ENCODE assay signal across 1 cellular context in the genomic region with DNA sequence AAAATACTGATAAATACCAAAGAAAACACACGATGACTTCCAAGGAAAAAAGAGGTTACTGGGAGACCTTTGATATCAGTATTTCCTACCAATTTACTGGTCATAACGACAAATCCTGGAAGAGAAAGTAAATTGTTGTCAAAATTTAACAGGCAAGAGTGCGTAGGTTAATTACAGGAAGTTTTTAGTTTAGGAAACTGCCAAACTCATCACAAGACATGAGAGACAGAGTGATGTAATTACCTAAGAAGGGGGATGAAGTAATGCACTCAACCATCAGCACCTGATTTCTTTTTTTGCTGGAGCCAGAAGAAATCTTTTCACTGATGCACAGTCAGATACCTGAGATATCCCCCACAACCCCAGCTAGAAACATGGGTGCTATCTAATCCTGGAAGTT.
TF ChIP-seq lines count a peak whose summit lies in the region.

No MANE protein-coding gene starts in this region.

TF ChIP-seq in HEK293, 187 proteins besides CTCF, POLR2A, EP300 and RAD21 (continued from another document):
- TF ChIP-seq ZNF211 (tag by site-specific recombination; IDR thresholded peaks at IDR 0.05; ENCODE audit: low read depth): no peak
- no peak for TF ChIP-seq ZNF248 (tag by site-specific recombination; IDR thresholded peaks at IDR 0.05)
- no peak for TF ChIP-seq KLF9 (tag by site-specific recombination; IDR thresholded peaks at IDR 0.05; ENCODE audit: low read depth)
- no peak for TF ChIP-seq ZNF514 (tag by site-specific recombination; IDR thresholded peaks at IDR 0.05)
- no peak for TF ChIP-seq ZNF473 (tag by site-specific recombination; IDR thresholded peaks at IDR 0.05)
- no peak for TF ChIP-seq EGR2 (tag by site-specific recombination; IDR thresholded peaks at IDR 0.05; ENCODE audit: low read depth)
- peak; percentile 27; the same call in 1 of the 2 replicates for TF ChIP-seq SP7 (tag by site-specific recombination; IDR thresholded peaks at IDR 0.05)
- TF ChIP-seq ZNF138 (tag by site-specific recombination; IDR thresholded peaks at IDR 0.05; ENCODE audit: borderline replicate concordance): no peak
- TF ChIP-seq, protein P1, sequence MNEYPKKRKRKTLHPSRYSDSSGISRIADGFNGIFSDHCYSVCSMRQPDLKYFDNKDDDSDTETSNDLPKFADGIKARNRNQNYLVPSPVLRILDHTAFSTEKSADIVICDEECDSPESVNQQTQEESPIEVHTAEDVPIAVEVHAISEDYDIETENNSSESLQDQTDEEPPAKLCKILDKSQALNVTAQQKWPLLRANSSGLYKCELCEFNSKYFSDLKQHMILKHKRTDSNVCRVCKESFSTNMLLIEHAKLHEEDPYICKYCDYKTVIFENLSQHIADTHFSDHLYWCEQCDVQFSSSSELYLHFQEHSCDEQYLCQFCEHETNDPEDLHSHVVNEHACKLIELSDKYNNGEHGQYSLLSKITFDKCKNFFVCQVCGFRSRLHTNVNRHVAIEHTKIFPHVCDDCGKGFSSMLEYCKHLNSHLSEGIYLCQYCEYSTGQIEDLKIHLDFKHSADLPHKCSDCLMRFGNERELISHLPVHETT (tag by site-specific recombination; IDR thresholded peaks at IDR 0.05): 0 out of 2 replicates have a peak, but pooled peaks have one; percentile 42
- TF ChIP-seq ZFP3 (tag by site-specific recombination; IDR thresholded peaks at IDR 0.05; ENCODE audit: low read depth): no peak
- TF ChIP-seq ZNF624 (tag by site-specific recombination; IDR thresholded peaks at IDR 0.05): no peak
- TF ChIP-seq, protein P2, sequence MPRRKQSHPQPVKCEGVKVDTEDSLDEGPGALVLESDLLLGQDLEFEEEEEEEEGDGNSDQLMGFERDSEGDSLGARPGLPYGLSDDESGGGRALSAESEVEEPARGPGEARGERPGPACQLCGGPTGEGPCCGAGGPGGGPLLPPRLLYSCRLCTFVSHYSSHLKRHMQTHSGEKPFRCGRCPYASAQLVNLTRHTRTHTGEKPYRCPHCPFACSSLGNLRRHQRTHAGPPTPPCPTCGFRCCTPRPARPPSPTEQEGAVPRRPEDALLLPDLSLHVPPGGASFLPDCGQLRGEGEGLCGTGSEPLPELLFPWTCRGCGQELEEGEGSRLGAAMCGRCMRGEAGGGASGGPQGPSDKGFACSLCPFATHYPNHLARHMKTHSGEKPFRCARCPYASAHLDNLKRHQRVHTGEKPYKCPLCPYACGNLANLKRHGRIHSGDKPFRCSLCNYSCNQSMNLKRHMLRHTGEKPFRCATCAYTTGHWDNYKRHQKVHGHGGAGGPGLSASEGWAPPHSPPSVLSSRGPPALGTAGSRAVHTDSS (tag by site-specific recombination; IDR thresholded peaks at IDR 0.05): no peak
- TF ChIP-seq ZNF391 (tag by site-specific recombination; IDR thresholded peaks at IDR 0.05; ENCODE audit: borderline replicate concordance, low read depth): peak; percentile 53; the same call in 1 of the 2 replicates
- TF ChIP-seq ZNF24 (tag by site-specific recombination; IDR thresholded peaks at IDR 0.05): peak; percentile 65; the same call in 1 of the 2 replicates
- no peak for TF ChIP-seq GLIS1 (tag by site-specific recombination; IDR thresholded peaks at IDR 0.05)
- TF ChIP-seq ZNF777 (tag by site-specific recombination; IDR thresholded peaks at IDR 0.05; ENCODE audit: borderline replicate concordance): no peak
- TF ChIP-seq KLF8 (tag by site-specific recombination; IDR thresholded peaks at IDR 0.05): peak; percentile 80
- no peak for TF ChIP-seq ZNF416 (tag by site-specific recombination; IDR thresholded peaks at IDR 0.05)
- no peak for TF ChIP-seq ZFHX2 (tag by site-specific recombination; conservative IDR thresholded peaks at IDR 0.05)
- no peak for TF ChIP-seq TCF7L2 (IDR thresholded peaks at IDR 0.05; ENCODE audit: borderline replicate concordance, low read depth, low read length)
- TF ChIP-seq ZNF629 (tag by site-specific recombination; IDR thresholded peaks at IDR 0.05): peak; percentile 78
- TF ChIP-seq ZBTB1 (tag by site-specific recombination; IDR thresholded peaks at IDR 0.05): no peak
- TF ChIP-seq ZNF112 (tag by site-specific recombination; IDR thresholded peaks at IDR 0.05): no peak
- TF ChIP-seq SETDB1 (IDR thresholded peaks at IDR 0.05; ENCODE audit: insufficient read length, low read length): no peak
- TF ChIP-seq ZNF311 (tag by site-specific recombination; IDR thresholded peaks at IDR 0.05; ENCODE audit: borderline replicate concordance): no peak
- TF ChIP-seq, protein P3, sequence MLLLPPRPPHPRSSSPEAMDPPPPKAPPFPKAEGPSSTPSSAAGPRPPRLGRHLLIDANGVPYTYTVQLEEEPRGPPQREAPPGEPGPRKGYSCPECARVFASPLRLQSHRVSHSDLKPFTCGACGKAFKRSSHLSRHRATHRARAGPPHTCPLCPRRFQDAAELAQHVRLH (tag by site-specific recombination; IDR thresholded peaks at IDR 0.05): no peak
- no peak for TF ChIP-seq MYNN (tag by site-specific recombination; IDR thresholded peaks at IDR 0.05; ENCODE audit: borderline replicate concordance)
- no peak for TF ChIP-seq ZNF354C (tag by site-specific recombination; IDR thresholded peaks at IDR 0.05; ENCODE audit: borderline replicate concordance, low read depth)
- TF ChIP-seq, protein P4, sequence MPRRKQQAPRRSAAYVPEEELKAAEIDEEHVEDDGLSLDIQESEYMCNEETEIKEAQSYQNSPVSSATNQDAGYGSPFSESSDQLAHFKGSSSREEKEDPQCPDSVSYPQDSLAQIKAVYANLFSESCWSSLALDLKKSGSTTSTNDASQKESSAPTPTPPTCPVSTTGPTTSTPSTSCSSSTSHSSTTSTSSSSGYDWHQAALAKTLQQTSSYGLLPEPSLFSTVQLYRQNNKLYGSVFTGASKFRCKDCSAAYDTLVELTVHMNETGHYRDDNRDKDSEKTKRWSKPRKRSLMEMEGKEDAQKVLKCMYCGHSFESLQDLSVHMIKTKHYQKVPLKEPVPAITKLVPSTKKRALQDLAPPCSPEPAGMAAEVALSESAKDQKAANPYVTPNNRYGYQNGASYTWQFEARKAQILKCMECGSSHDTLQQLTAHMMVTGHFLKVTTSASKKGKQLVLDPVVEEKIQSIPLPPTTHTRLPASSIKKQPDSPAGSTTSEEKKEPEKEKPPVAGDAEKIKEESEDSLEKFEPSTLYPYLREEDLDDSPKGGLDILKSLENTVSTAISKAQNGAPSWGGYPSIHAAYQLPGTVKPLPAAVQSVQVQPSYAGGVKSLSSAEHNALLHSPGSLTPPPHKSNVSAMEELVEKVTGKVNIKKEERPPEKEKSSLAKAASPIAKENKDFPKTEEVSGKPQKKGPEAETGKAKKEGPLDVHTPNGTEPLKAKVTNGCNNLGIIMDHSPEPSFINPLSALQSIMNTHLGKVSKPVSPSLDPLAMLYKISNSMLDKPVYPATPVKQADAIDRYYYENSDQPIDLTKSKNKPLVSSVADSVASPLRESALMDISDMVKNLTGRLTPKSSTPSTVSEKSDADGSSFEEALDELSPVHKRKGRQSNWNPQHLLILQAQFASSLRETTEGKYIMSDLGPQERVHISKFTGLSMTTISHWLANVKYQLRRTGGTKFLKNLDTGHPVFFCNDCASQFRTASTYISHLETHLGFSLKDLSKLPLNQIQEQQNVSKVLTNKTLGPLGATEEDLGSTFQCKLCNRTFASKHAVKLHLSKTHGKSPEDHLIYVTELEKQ (tag by site-specific recombination; IDR thresholded peaks at IDR 0.05; ENCODE audit: borderline replicate concordance): peak; percentile 51; the same call in 1 of the 2 replicates
- TF ChIP-seq ZNF214 (tag by site-specific recombination; IDR thresholded peaks at IDR 0.05; ENCODE audit: borderline replicate concordance): no peak
- TF ChIP-seq ZEB2 (tag by site-specific recombination; IDR thresholded peaks at IDR 0.05): 0 out of 2 replicates have a peak, but pooled peaks have one; percentile 21
- no peak for TF ChIP-seq ZNF561 (tag by site-specific recombination; IDR thresholded peaks at IDR 0.05; ENCODE audit: borderline replicate concordance)
- peak; percentile 51; the same call in 1 of the 2 replicates for TF ChIP-seq OSR2 (tag by site-specific recombination; IDR thresholded peaks at IDR 0.05)
- TF ChIP-seq, protein P5, sequence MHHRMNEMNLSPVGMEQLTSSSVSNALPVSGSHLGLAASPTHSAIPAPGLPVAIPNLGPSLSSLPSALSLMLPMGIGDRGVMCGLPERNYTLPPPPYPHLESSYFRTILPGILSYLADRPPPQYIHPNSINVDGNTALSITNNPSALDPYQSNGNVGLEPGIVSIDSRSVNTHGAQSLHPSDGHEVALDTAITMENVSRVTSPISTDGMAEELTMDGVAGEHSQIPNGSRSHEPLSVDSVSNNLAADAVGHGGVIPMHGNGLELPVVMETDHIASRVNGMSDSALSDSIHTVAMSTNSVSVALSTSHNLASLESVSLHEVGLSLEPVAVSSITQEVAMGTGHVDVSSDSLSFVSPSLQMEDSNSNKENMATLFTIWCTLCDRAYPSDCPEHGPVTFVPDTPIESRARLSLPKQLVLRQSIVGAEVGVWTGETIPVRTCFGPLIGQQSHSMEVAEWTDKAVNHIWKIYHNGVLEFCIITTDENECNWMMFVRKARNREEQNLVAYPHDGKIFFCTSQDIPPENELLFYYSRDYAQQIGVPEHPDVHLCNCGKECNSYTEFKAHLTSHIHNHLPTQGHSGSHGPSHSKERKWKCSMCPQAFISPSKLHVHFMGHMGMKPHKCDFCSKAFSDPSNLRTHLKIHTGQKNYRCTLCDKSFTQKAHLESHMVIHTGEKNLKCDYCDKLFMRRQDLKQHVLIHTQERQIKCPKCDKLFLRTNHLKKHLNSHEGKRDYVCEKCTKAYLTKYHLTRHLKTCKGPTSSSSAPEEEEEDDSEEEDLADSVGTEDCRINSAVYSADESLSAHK (tag by site-specific recombination; IDR thresholded peaks at IDR 0.05): no peak; the same call in 1 of the 2 replicates
- TF ChIP-seq ZNF521 (tag by site-specific recombination; IDR thresholded peaks at IDR 0.05): no peak
- no peak for TF ChIP-seq OVOL3 (tag by site-specific recombination; IDR thresholded peaks at IDR 0.05)
- no peak for TF ChIP-seq ZNF341 (tag by site-specific recombination; IDR thresholded peaks at IDR 0.05; ENCODE audit: low read depth)
- TF ChIP-seq, protein P6, sequence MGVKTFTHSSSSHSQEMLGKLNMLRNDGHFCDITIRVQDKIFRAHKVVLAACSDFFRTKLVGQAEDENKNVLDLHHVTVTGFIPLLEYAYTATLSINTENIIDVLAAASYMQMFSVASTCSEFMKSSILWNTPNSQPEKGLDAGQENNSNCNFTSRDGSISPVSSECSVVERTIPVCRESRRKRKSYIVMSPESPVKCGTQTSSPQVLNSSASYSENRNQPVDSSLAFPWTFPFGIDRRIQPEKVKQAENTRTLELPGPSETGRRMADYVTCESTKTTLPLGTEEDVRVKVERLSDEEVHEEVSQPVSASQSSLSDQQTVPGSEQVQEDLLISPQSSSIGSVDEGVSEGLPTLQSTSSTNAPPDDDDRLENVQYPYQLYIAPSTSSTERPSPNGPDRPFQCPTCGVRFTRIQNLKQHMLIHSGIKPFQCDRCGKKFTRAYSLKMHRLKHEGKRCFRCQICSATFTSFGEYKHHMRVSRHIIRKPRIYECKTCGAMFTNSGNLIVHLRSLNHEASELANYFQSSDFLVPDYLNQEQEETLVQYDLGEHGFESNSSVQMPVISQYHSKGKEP (tag by site-specific recombination; IDR thresholded peaks at IDR 0.05): no peak
- TF ChIP-seq ZNF510 (tag by site-specific recombination; IDR thresholded peaks at IDR 0.05; ENCODE audit: insufficient replicate concordance): no peak
- no peak for TF ChIP-seq ZBTB17 (tag by site-specific recombination; IDR thresholded peaks at IDR 0.05)
- TF ChIP-seq, protein P7, sequence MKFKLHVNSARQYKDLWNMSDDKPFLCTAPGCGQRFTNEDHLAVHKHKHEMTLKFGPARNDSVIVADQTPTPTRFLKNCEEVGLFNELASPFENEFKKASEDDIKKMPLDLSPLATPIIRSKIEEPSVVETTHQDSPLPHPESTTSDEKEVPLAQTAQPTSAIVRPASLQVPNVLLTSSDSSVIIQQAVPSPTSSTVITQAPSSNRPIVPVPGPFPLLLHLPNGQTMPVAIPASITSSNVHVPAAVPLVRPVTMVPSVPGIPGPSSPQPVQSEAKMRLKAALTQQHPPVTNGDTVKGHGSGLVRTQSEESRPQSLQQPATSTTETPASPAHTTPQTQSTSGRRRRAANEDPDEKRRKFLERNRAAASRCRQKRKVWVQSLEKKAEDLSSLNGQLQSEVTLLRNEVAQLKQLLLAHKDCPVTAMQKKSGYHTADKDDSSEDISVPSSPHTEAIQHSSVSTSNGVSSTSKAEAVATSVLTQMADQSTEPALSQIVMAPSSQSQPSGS (tag by site-specific recombination; IDR thresholded peaks at IDR 0.05; ENCODE audit: low read depth): no peak
- TF ChIP-seq ZNF10 (tag by site-specific recombination; IDR thresholded peaks at IDR 0.05): peak; percentile 85
- no peak for TF ChIP-seq ZNF596 (tag by site-specific recombination; IDR thresholded peaks at IDR 0.05)
- TF ChIP-seq, protein P8, sequence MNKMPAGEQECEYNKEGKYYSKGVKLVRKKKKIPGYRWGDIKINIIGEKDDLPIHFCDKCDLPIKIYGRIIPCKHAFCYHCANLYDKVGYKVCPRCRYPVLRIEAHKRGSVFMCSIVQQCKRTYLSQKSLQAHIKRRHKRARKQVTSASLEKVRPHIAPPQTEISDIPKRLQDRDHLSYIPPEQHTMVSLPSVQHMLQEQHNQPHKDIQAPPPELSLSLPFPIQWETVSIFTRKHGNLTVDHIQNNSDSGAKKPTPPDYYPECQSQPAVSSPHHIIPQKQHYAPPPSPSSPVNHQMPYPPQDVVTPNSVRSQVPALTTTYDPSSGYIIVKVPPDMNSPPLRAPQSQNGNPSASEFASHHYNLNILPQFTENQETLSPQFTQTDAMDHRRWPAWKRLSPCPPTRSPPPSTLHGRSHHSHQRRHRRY (tag by site-specific recombination; IDR thresholded peaks at IDR 0.05): no peak
- no peak; the same call in 1 of the 2 replicates for TF ChIP-seq ZNF394 (tag by site-specific recombination; IDR thresholded peaks at IDR 0.05; ENCODE audit: borderline replicate concordance)
- no peak for TF ChIP-seq ZNF670 (tag by site-specific recombination; IDR thresholded peaks at IDR 0.05; ENCODE audit: low read depth)
- no peak for TF ChIP-seq RBAK (tag by site-specific recombination; IDR thresholded peaks at IDR 0.05)
- TF ChIP-seq ZNF843 (tag by site-specific recombination; IDR thresholded peaks at IDR 0.05): peak; percentile 70
- TF ChIP-seq ZNF768 (tag by site-specific recombination; IDR thresholded peaks at IDR 0.05): no peak
- TF ChIP-seq, protein P9, sequence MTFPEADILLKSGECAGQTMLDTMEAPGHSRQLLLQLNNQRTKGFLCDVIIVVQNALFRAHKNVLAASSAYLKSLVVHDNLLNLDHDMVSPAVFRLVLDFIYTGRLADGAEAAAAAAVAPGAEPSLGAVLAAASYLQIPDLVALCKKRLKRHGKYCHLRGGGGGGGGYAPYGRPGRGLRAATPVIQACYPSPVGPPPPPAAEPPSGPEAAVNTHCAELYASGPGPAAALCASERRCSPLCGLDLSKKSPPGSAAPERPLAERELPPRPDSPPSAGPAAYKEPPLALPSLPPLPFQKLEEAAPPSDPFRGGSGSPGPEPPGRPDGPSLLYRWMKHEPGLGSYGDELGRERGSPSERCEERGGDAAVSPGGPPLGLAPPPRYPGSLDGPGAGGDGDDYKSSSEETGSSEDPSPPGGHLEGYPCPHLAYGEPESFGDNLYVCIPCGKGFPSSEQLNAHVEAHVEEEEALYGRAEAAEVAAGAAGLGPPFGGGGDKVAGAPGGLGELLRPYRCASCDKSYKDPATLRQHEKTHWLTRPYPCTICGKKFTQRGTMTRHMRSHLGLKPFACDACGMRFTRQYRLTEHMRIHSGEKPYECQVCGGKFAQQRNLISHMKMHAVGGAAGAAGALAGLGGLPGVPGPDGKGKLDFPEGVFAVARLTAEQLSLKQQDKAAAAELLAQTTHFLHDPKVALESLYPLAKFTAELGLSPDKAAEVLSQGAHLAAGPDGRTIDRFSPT (tag by site-specific recombination; IDR thresholded peaks at IDR 0.05): peak; percentile 59
